ENCODE assay signal across 10 cellular contexts in genomic region chr3:184566441-184567414, GRCh38. TPM values are rescaled to one million over a fixed set of nuclear protein-coding genes. Genes with fewer than 3 reads are reported as not detected.
DNase-seq lines count a peak whose midpoint lies in the region; ATAC-seq and TF ChIP-seq lines count a peak whose summit lies in the region.
"Had no signal": no experiment of that assay in that cellular context is flagged by ENCODE, and none has a peak within 500 bp of the region (broad histone marks: within the 10 kb centered on the region; RNA-seq: fewer than 3 reads in every experiment).

No MANE protein-coding gene starts in this region.

- dilution Hi-C loops in mammary epithelial cell (cut with HindIII; ENCODE audit: low sequenced_read_pairs): no loop called here

- H3K36me3 ChIP-seq in mammary epithelial cell (ENCODE audit: insufficient read depth, low read length) (no peaks in the 10 kb centered on the region), mucosa of descending colon (ENCODE audit: low read depth) (no peaks in the 10 kb centered on the region), tibial nerve (no peaks in the 10 kb centered on the region)

- peak overlapping the region; percentile 2 for H2AFZ ChIP-seq in mammary epithelial cell (ENCODE audit: low read depth, low read length)

- 53% methylated on average over 7 of the region's 14 CpGs for WGBS in mammary epithelial cell (ENCODE audit: low coverage, missing lambda C conversion rate)
- WGBS in tibial nerve, 2 donors: 56% methylated on average over 13 of the region's 14 CpGs

- H3K27me3 ChIP-seq in mammary epithelial cell (ENCODE audit: insufficient read depth, low read length) (no peaks in the 10 kb centered on the region), tibial nerve (no peaks in the 10 kb centered on the region)

- H3K9ac ChIP-seq in mammary epithelial cell (ENCODE audit: insufficient read depth, low read length): peak overlapping the region; percentile 50

- intact Hi-C loops in mammary epithelial cell (cut with micrococcal nuclease): loop anchor here (2.0 to 5.0 kb wide), 2 partner anchors 144 to 716 kb away; no protein-coding TSS in a partner anchor
- intact Hi-C loops in mucosa of descending colon (cut with DNase I, micrococcal nuclease): loop anchor here in 1 of 2 donors (5.0 kb wide), 1 partner anchor 146 kb away; the partner anchor contains the start of gene MAGEF1

- in situ Hi-C loops in mammary epithelial cell (cut with MboI; ENCODE audit: low sequenced_read_pairs in 2 of 2): loop anchor here in 1 of 2 donors (5.0 kb wide), 1 partner anchor 86 kb away; no protein-coding TSS in a partner anchor

- no peak for TF ChIP-seq POLR2A in tibial nerve (IDR thresholded peaks at IDR 0.05)

- H3K79me2 ChIP-seq in mammary epithelial cell (ENCODE audit: insufficient read depth, low read length): peaks cover 92% of the 10 kb centered on the region

- peak; percentile 24 for DNase-seq in NCI-H526 treated with DMSO at 0.1 percent for 48 hours (lab: John Stamatoyannopoulos, UW)
- DNase-seq in mammary epithelial cell: peak; percentile 56
- peak; percentile 86 to 90 (median 88) for DNase-seq in mucosa of descending colon
- DNase-seq in tibial nerve (ENCODE audit: low spot score in 2 of 2): no peak
- no peak for DNase-seq in NCI-H524 (lab: John Stamatoyannopoulos, UW)
- no peak for DNase-seq in GM20000 (ENCODE audit: low spot score)
- DNase-seq in NCI-H1092 (lab: John Stamatoyannopoulos, UW): no peak
- DNase-seq: NCI-H1436 treated with DMSO at 0.1 percent for 48 hours; stimulated activated CD4-positive, alpha-beta T cell treated with anti-CD3 and anti-CD28 coated beads, Interleukin-15, amount 100 ng/mL, for 24 hours; stimulated activated naive CD8-positive, alpha-beta T cell treated with anti-CD3 and anti-CD28 coated beads, Interleukin-15, Interleukin-2, amounts not matched to agents 100 U/mL and 50 U/mL, for 24 hours had no signal

- no peak for TF ChIP-seq EP300 in tibial nerve (IDR thresholded peaks at IDR 0.05)

- CTCF ChIA-PET in mammary epithelial cell (lab: Charles Lee; ENCODE audit: low non-redundant PET): no interaction called here

- no TSS peak for BruUV-seq in mammary epithelial cell (replicated peaks; lab: Mats Ljungman, UMichigan)

- H4K20me1 ChIP-seq in mammary epithelial cell (ENCODE audit: insufficient read depth, low read length): no peaks in the 10 kb centered on the region

- no peak overlapping the region for H3K4me3 ChIP-seq in mammary epithelial cell (replicated peaks in 1 of 3; ENCODE audit: insufficient read depth in 1 of 3, low read depth in 2 of 3, low read length in 3 of 3)
- H3K4me3 ChIP-seq in mucosa of descending colon: no peak overlapping the region
- no peak overlapping the region for H3K4me3 ChIP-seq in tibial nerve

- ATAC-seq in mucosa of descending colon: peak; percentile 66
- ATAC-seq: stimulated activated naive CD8-positive, alpha-beta T cell treated with anti-CD3 and anti-CD28 coated beads, Interleukin-15, Interleukin-2, amounts not matched to agents 100 U/mL and 50 U/mL, for 24 hours had no signal

- peak overlapping the region; percentile 79 for H3K4me2 ChIP-seq in mammary epithelial cell (ENCODE audit: insufficient read depth, low read depth, low read length)

- no peaks in the 10 kb centered on the region for H3K9me3 ChIP-seq in mammary epithelial cell (replicated peaks; ENCODE audit: insufficient read depth, low read length)
- no peaks in the 10 kb centered on the region for H3K9me3 ChIP-seq in mucosa of descending colon
- H3K9me3 ChIP-seq in tibial nerve: no peaks in the 10 kb centered on the region

- H3K27ac ChIP-seq in mammary epithelial cell (ENCODE audit: insufficient read depth, low read depth, low read length) (peak overlapping the region; percentile 70), tibial nerve (peak overlapping the region in 3 of 4 donors; percentile 82 to 93 (median 90))

- TF ChIP-seq CTCF in mammary epithelial cell (conservative IDR thresholded peaks at IDR 0.05 in 1 of 2, IDR thresholded peaks at IDR 0.05 in 1 of 2; ENCODE audit: extremely low read depth in 1 of 2, insufficient read depth in 1 of 2, low read depth in 1 of 2, low read length in 2 of 2) (no peak), mucosa of descending colon (IDR thresholded peaks at IDR 0.05) (no peak), tibial nerve (IDR thresholded peaks at IDR 0.05) (no peak), GM20000 (IDR thresholded peaks at IDR 0.05; ENCODE audit: extremely low read depth, missing control alignments) (no peak)

- H3K4me1 ChIP-seq in mammary epithelial cell (ENCODE audit: insufficient read depth, low read length) (peaks cover 66% of the 10 kb centered on the region), mucosa of descending colon (ENCODE audit: low read depth) (peaks cover 48% of the 10 kb centered on the region), tibial nerve (peaks cover 0 to 79% (median 50%) of the 10 kb centered on the region in 4 donors)

RNA-seq across cellular contexts. Expression of gene EPHB3, which starts 5.1 kb away (rescaled TPM):
- 10 to 100 TPM; 17.6 to 45.2 TPM for total RNA-seq in mammary epithelial cell
- polyA plus RNA-seq in mammary epithelial cell: 8.2 TPM
- 16.6 TPM for polyA minus RNA-seq in mammary epithelial cell
- 10 to 100 TPM; 14.1 to 57.2 (median 33.6) TPM for total RNA-seq in mucosa of descending colon
- 10 to 100 TPM in 1 of 4 donors, 1 to 10 TPM in 3; 4.8 to 13.8 (median 5.9) TPM for total RNA-seq in tibial nerve

Comparison
In these comparisons a context has a peak if more than half of its experiments do, and no peak if none do; other contexts are left out.
1. DNase-seq: peak in NCI-H526 treated with DMSO at 0.1 percent for 48 hours (single experiment), mammary epithelial cell (single experiment) and mucosa of descending colon (3 of 3); none in tibial nerve (0 of 2), NCI-H524 (0 of 2), GM20000 (single experiment) and NCI-H1092 (single experiment).